Comparison of ENCODE assay signal across 14 cellular contexts in the genomic region with DNA sequence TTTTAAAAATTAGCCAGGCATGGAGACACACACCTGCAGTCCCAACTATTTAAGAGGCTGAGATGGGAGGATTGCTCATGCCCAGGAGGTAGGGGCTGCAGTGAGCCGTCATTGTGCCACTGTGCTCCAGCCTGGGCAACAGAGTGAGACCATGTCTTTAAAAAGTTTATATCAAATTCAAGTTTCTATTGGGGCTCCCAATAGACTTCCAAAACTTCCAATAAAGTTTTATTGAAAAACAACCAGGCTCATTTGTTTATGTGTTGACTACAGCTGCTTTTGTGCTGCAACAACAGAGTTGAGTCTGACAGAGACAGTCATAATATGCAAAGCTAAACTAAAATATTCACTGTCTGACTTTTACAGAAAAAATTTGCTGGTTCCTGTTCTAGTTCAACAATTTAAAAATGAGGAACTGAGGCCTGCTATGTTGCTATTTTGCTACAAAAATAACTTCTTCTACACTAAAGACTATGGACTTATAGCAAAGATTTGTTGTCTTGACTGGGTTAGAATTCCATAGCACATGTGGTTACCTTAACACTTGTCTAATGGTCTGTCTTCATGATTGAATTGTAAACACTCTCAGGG.
DNase-seq lines count a peak whose midpoint lies in the region; ATAC-seq, FAIRE-seq and TF ChIP-seq lines count a peak whose summit lies in the region.
"Had no signal": no experiment of that assay in that cellular context is flagged by ENCODE, and none has a peak within 500 bp of the region (broad histone marks: within the 10 kb centered on the region; RNA-seq: fewer than 3 reads in every experiment).

No MANE protein-coding gene starts in this region.

- intact Hi-C loops in activated B cell treated with CpG ODN at 0.5 μM for 24 hours (cut with micrococcal nuclease): loop anchor here (2.0 kb wide), 2 partner anchors 63 to 143 kb away; partner anchors contain the start of gene RELL1

- no peak overlapping the region for H2AFZ ChIP-seq in smooth muscle cell (ENCODE audit: low read depth)
- H2AFZ ChIP-seq: GM23338 had no signal

- peaks cover 40% of the 10 kb centered on the region for H3K4me1 Mint-ChIP-seq in activated B cell treated with CpG ODN at 0.5 μM for 24 hours

- CTCF ChIA-PET in activated B cell treated with CpG ODN at 0.5 μM for 24 hours (lab: Charles Lee): interaction anchor here (1.4 kb wide), 1 partner anchor 146 kb away, joined by 5 read pairs; no protein-coding TSS in a partner anchor

- peak overlapping the region; percentile 28 for H3K4me3 Mint-ChIP-seq in activated B cell treated with CpG ODN at 0.5 μM for 24 hours
- H3K4me3 Mint-ChIP-seq: GM23338 had no signal

- H3K4me1 ChIP-seq in smooth muscle cell (ENCODE audit: low read depth): no peaks in the 10 kb centered on the region
- H3K4me1 ChIP-seq: adrenal gland, BE2C, esophagus muscularis mucosa had no signal

- peak; percentile 61 for ATAC-seq in GM21515 (IDR thresholded peaks at IDR 0.05; ENCODE audit: unreplicated experiment)
- ATAC-seq in HG03521 (IDR thresholded peaks at IDR 0.05; ENCODE audit: unreplicated experiment): peak; percentile 66
- peak; percentile 77 for ATAC-seq in activated B cell treated with CpG ODN at 0.5 μM for 24 hours (ENCODE audit: low read depth)
- ATAC-seq in HG03045 (IDR thresholded peaks at IDR 0.05; ENCODE audit: unreplicated experiment): no peak
- ATAC-seq: GM23338 had no signal

- 100% methylated on average over 1 of the region's 1 CpG for WGBS in smooth muscle cell (ENCODE audit: low lambda C conversion rate)

- H3K36me3 Mint-ChIP-seq in activated B cell treated with CpG ODN at 0.5 μM for 24 hours (ENCODE audit: low read depth): peaks cover 2% of the 10 kb centered on the region

- TF ChIP-seq CTCF in activated B cell treated with CpG ODN at 0.5 μM for 24 hours (IDR thresholded peaks at IDR 0.05) (no peak), smooth muscle cell (IDR thresholded peaks at IDR 0.05; ENCODE audit: borderline replicate concordance, insufficient read depth, poor library complexity, severe bottlenecking) (no peak)

- peak overlapping the region; percentile 38 for H3K27ac Mint-ChIP-seq in activated B cell treated with CpG ODN at 0.5 μM for 24 hours
- H3K27ac Mint-ChIP-seq: GM23338 had no signal

- no peaks in the 10 kb centered on the region for H3K27me3 ChIP-seq in smooth muscle cell (ENCODE audit: low read depth)
- H3K27me3 ChIP-seq: adrenal gland, esophagus muscularis mucosa had no signal

- H3K9me3 ChIP-seq in smooth muscle cell (replicated peaks; ENCODE audit: low read depth): no peaks in the 10 kb centered on the region
- H3K9me3 ChIP-seq: adrenal gland, BE2C, esophagus muscularis mucosa had no signal

- no peaks in the 10 kb centered on the region for H3K36me3 ChIP-seq in smooth muscle cell (ENCODE audit: low read depth)
- H3K36me3 ChIP-seq: adrenal gland, BE2C, esophagus muscularis mucosa had no signal

- TF ChIP-seq POLR2A in GM12891 (IDR thresholded peaks at IDR 0.05; ENCODE audit: low read depth, low read length): no peak

- no peaks in the 10 kb centered on the region for H3F3A ChIP-seq in smooth muscle cell (ENCODE audit: low read depth)

- no peak overlapping the region for H3K4me2 ChIP-seq in smooth muscle cell
- H3K4me2 ChIP-seq: GM23338 had no signal

- H3K9ac ChIP-seq in smooth muscle cell (ENCODE audit: low read depth): no peak overlapping the region

- no peaks in the 10 kb centered on the region for H3K27me3 Mint-ChIP-seq in activated B cell treated with CpG ODN at 0.5 μM for 24 hours

- no peak overlapping the region for H3K4me3 ChIP-seq in smooth muscle cell
- H3K4me3 ChIP-seq: adrenal gland, esophagus muscularis mucosa, GM23338 had no signal

- POLR2A ChIA-PET in activated B cell treated with CpG ODN at 0.5 μM for 24 hours (lab: Charles Lee): interaction anchor here (1.5 kb wide), 1 partner anchor 8 kb away, joined by 5 read pairs; no protein-coding TSS in a partner anchor

- FAIRE-seq in GM12891 (lab: Jason Lieb, UNC): peak; percentile 86

- no peak for DNase-seq in GM12891 (ENCODE audit: insufficient read length, low spot score)
- DNase-seq in activated B cell treated with CpG ODN at 0.5 μM for 24 hours: no peak
- no peak for DNase-seq in mesenteric fat pad (ENCODE audit: low spot score)
- no peak for DNase-seq in smooth muscle cell (lab: John Stamatoyannopoulos, UW; ENCODE audit: unreplicated experiment)
- DNase-seq in activated T-cell treated with anti-CD3 and anti-CD28 coated beads for 4 hours: no peak
- DNase-seq: adrenal gland, BE2C, hippocampal formation, NCI-H2227 treated with DMSO at 0.1 percent for 48 hours had no signal

- H3K9me3 Mint-ChIP-seq in activated B cell treated with CpG ODN at 0.5 μM for 24 hours: peaks cover 7% of the 10 kb centered on the region

- H4K20me1 ChIP-seq in smooth muscle cell (ENCODE audit: low read depth): no peaks in the 10 kb centered on the region

- H3K79me2 ChIP-seq in smooth muscle cell (ENCODE audit: low read depth): no peaks in the 10 kb centered on the region

- H3K27ac ChIP-seq in smooth muscle cell (ENCODE audit: low read depth): no peak overlapping the region
- H3K27ac ChIP-seq: esophagus muscularis mucosa had no signal

TF ChIP-seq in GM12891, 5 proteins besides CTCF, POLR2A, EP300 and RAD21:
- TF ChIP-seq SPI1 (IDR thresholded peaks at IDR 0.05; ENCODE audit: low read depth, low read length): peak; percentile 93
- TF ChIP-seq POLR2AphosphoS5 (IDR thresholded peaks at IDR 0.05; ENCODE audit: low read depth, low read length): no peak
